In the genomic region with DNA sequence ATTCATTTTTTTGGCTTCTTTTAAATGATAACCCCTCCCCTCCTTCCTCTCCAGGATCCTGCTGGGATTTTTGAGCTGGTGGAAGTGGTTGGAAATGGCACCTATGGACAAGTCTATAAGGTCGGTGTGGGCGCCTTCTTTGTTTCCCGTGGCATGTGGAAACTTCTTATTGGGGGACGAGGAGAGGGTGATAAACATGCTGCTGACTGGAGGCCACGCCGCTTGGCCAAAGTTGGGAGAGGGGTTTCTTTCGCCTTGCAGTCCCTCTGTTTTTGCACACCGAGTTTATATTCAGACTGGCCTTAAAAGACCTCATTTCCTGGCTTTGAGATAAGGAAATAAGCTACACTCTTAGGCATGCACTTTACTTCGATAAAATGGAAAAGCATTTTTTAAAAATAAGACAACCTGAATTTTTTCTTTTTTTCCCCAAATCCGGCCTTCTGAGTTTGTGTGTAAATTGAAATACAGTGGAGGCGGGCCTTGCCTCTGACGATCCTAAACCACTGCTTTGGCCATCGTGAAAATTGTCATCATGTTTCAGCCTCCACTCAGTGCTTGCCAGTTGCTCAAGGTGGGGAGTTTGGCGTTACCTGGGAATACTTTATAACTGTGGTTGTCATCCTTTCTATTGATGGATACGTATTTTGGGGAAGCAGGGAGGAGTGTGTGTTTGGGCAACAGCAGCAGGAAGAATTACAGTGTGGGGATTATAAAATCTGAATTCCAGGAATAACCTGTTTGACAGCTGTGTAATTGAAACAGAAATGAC, we compare ENCODE assay signal across 8 cellular contexts. TPM values are rescaled to one million over a fixed set of nuclear protein-coding genes. Genes with fewer than 3 reads are reported as not detected.
DNase-seq lines count a peak whose midpoint lies in the region; ATAC-seq, FAIRE-seq and TF ChIP-seq lines count a peak whose summit lies in the region.

No MANE protein-coding gene starts in this region.

- H3K4me3 Mint-ChIP-seq in activated CD8-positive, alpha-beta memory T cell treated with anti-CD3 and anti-CD28 coated beads, Interleukin-2, amount 10 ng/mL, durations not matched to agents 7 days and 5 days: no peak overlapping the region

- DNase-seq in right atrium auricular region (ENCODE audit: low spot score) (no peak), left ventricle myocardium superior (no peak), OCI-LY7 (ENCODE audit: low spot score) (peak; percentile 50), endothelial cell of umbilical vein (ENCODE audit: low read depth, low spot score) (peak; percentile 69), ovary (no peak), foreskin melanocyte (no peak), NCI-H187 treated with DMSO at 0.1 percent for 48 hours (lab: John Stamatoyannopoulos, UW) (no peak)
- DNase-seq in activated CD8-positive, alpha-beta memory T cell treated with anti-CD3 and anti-CD28 coated beads, Interleukin-2, amount 10 ng/mL, durations not matched to agents 7 days and 5 days: no peak

- no peak for TF ChIP-seq EP300 in ovary (IDR thresholded peaks at IDR 0.05)

- TF ChIP-seq CTCF in right atrium auricular region (IDR thresholded peaks at IDR 0.05) (no peak), OCI-LY7 (conservative IDR thresholded peaks at IDR 0.05; ENCODE audit: low read length) (0 out of 2 replicates have a peak, but pooled peaks have one; percentile 19), endothelial cell of umbilical vein (IDR thresholded peaks at IDR 0.05; ENCODE audit: extremely low read depth in 1 of 2, insufficient read depth in 1 of 2, low read depth in 1 of 2, low read length in 2 of 2) (no peak), ovary (IDR thresholded peaks at IDR 0.05) (no peak)

- peak overlapping the region; percentile 59 to 62 for H3K4me3 ChIP-seq in right atrium auricular region
- peak overlapping the region; percentile 93 for H3K4me3 ChIP-seq in OCI-LY7 (ENCODE audit: low read depth, low read length, poor library complexity, severe bottlenecking)
- H3K4me3 ChIP-seq in endothelial cell of umbilical vein (replicated peaks in 1 of 3; ENCODE audit: insufficient read depth in 1 of 3, low read depth in 1 of 3, low read length in 3 of 3): peak overlapping the region; percentile 55 to 98 (median 96)
- H3K4me3 ChIP-seq in ovary: peak overlapping the region; percentile 78

- CTCF ChIA-PET in OCI-LY7 (lab: Charles Lee; ENCODE audit: unreplicated experiment) (interaction anchor here (2.5 kb wide), 1 partner anchor 19 kb away, joined by 11 read pairs; no protein-coding TSS in a partner anchor), endothelial cell of umbilical vein (lab: Charles Lee) (interaction anchor here (0.6 to 3.6 kb wide), 10 partner anchors 48 to 356 kb away, joined by 3 to 64 read pairs (median 4); no protein-coding TSS in a partner anchor)
- CTCF ChIA-PET in activated CD8-positive, alpha-beta memory T cell treated with anti-CD3 and anti-CD28 coated beads, Interleukin-2, amount 10 ng/mL, durations not matched to agents 7 days and 5 days (lab: Charles Lee): interaction anchor here (0.9 to 2.2 kb wide), 2 partner anchors 20 to 126 kb away, joined by 4 to 8 read pairs; no protein-coding TSS in a partner anchor

- H3K27ac ChIP-seq in right atrium auricular region (peak overlapping the region; percentile 72 to 79), OCI-LY7 (ENCODE audit: low read depth, low read length, poor library complexity, severe bottlenecking) (peak overlapping the region; percentile 78), endothelial cell of umbilical vein (ENCODE audit: insufficient read depth, low read depth, low read length) (peak overlapping the region; percentile 85), ovary (peak overlapping the region; percentile 53 to 62)

- peaks cover 0 to 26% of the 10 kb centered on the region in 2 donors for H3K4me1 ChIP-seq in right atrium auricular region
- H3K4me1 ChIP-seq in OCI-LY7 (ENCODE audit: insufficient read depth, low read length, poor library complexity, severe bottlenecking): peaks cover 38% of the 10 kb centered on the region
- H3K4me1 ChIP-seq in endothelial cell of umbilical vein (ENCODE audit: control insufficient read depth, extremely low read depth, insufficient read depth, low read length): peaks cover 25% of the 10 kb centered on the region
- H3K4me1 ChIP-seq in ovary (ENCODE audit: insufficient read depth): peaks cover 17% of the 10 kb centered on the region

- peak; percentile 53 for FAIRE-seq in endothelial cell of umbilical vein (lab: Jason Lieb, UNC)

- no peaks in the 10 kb centered on the region for H3K9me3 Mint-ChIP-seq in activated CD8-positive, alpha-beta memory T cell treated with anti-CD3 and anti-CD28 coated beads, Interleukin-2, amount 10 ng/mL, durations not matched to agents 7 days and 5 days (ENCODE audit: low read depth)

- BruUV-seq in OCI-LY7 (replicated peaks; lab: Mats Ljungman, UMichigan) (no TSS peak), endothelial cell of umbilical vein (replicated peaks; lab: Mats Ljungman, UMichigan) (TSS peak; percentile 39)

- H3K4me2 ChIP-seq in OCI-LY7 (ENCODE audit: low read length): peak overlapping the region; percentile 93
- peak overlapping the region; percentile 96 for H3K4me2 ChIP-seq in endothelial cell of umbilical vein (ENCODE audit: insufficient read depth, low read length)

- H3K9me2 ChIP-seq in OCI-LY7 (ENCODE audit: insufficient read depth, low read length): no peaks in the 10 kb centered on the region

- POLR2A ChIA-PET in OCI-LY7 (lab: Charles Lee) (interaction anchor here (1.4 to 5.3 kb wide), 5 partner anchors 12 to 72 kb away, joined by 5 to 50 read pairs (median 10); no protein-coding TSS in a partner anchor), endothelial cell of umbilical vein (lab: Charles Lee) (interaction anchor here (0.5 to 2.2 kb wide), 6 partner anchors 11 to 132 kb away, joined by 3 to 13 read pairs (median 4); no protein-coding TSS in a partner anchor)

- TF ChIP-seq POLR2A in endothelial cell of umbilical vein (IDR thresholded peaks at IDR 0.05; ENCODE audit: low read depth, low read length) (no peak), ovary (IDR thresholded peaks at IDR 0.05) (no peak)

- H2AFZ ChIP-seq in OCI-LY7 (ENCODE audit: low read length) (peak overlapping the region; percentile 17; the same call in 1 of the 2 replicates), endothelial cell of umbilical vein (ENCODE audit: low read depth, low read length) (no peak overlapping the region)

- H3K9me1 ChIP-seq in endothelial cell of umbilical vein (replicated peaks; ENCODE audit: control insufficient read depth, extremely low read depth, insufficient read depth, low read length): no peaks in the 10 kb centered on the region

- WGBS in ovary, 3 donors: 2 to 3% (median 2%) methylated on average over 15 of the region's 15 CpGs

- H3K4me1 Mint-ChIP-seq in activated CD8-positive, alpha-beta memory T cell treated with anti-CD3 and anti-CD28 coated beads, Interleukin-2, amount 10 ng/mL, durations not matched to agents 7 days and 5 days: peaks cover 25% of the 10 kb centered on the region

- dilution Hi-C loops in endothelial cell of umbilical vein (cut with MboI; ENCODE audit: extremely low pct_ligation_motif_present, low sequenced_read_pairs): no loop called here

- peaks cover 16% of the 10 kb centered on the region for H3K27me3 Mint-ChIP-seq in activated CD8-positive, alpha-beta memory T cell treated with anti-CD3 and anti-CD28 coated beads, Interleukin-2, amount 10 ng/mL, durations not matched to agents 7 days and 5 days

- no peak overlapping the region for H3K27ac Mint-ChIP-seq in activated CD8-positive, alpha-beta memory T cell treated with anti-CD3 and anti-CD28 coated beads, Interleukin-2, amount 10 ng/mL, durations not matched to agents 7 days and 5 days

- no peak for ATAC-seq in left ventricle myocardium superior
- ATAC-seq in activated CD8-positive, alpha-beta memory T cell treated with anti-CD3 and anti-CD28 coated beads, Interleukin-2, amount 10 ng/mL, durations not matched to agents 7 days and 5 days: no peak

- intact Hi-C loops in left ventricle myocardium superior (cut with micrococcal nuclease) (no loop called here), OCI-LY7 (cut with micrococcal nuclease; ENCODE audit: unreplicated experiment) (loop anchor here (1.0 to 2.0 kb wide), 2 partner anchors 19 to 56 kb away; no protein-coding TSS in a partner anchor), endothelial cell of umbilical vein (cut with micrococcal nuclease) (loop anchor here (1.0 to 10.0 kb wide), 9 partner anchors 59 to 609 kb away; no protein-coding TSS in a partner anchor), ovary (cut with DNase I) (loop anchor here in 2 of 4 donors (5.0 to 10.0 kb wide), 2 partner anchors 136 to 281 kb away; no protein-coding TSS in a partner anchor)

- H4K20me1 ChIP-seq in OCI-LY7 (ENCODE audit: insufficient read depth, low read length) (peaks cover 27% of the 10 kb centered on the region; the same call in 1 of the 2 replicates), endothelial cell of umbilical vein (replicated peaks; ENCODE audit: control insufficient read depth, extremely low read depth, insufficient read depth, low read length) (peaks cover 8% of the 10 kb centered on the region)

- H3K36me3 ChIP-seq in right atrium auricular region: no peaks in the 10 kb centered on the region
- H3K36me3 ChIP-seq in OCI-LY7 (ENCODE audit: insufficient read depth, low read length): peaks cover 34% of the 10 kb centered on the region
- H3K36me3 ChIP-seq in endothelial cell of umbilical vein (ENCODE audit: control insufficient read depth in 2 of 2, extremely low read depth in 1 of 2, insufficient read depth in 2 of 2, low read length in 2 of 2): peaks cover 2 to 4% of the 10 kb centered on the region in 2 experiments
- no peaks in the 10 kb centered on the region for H3K36me3 ChIP-seq in ovary

- H3K9me3 ChIP-seq in right atrium auricular region (no peaks in the 10 kb centered on the region), OCI-LY7 (ENCODE audit: low read length) (no peaks in the 10 kb centered on the region), endothelial cell of umbilical vein (replicated peaks; ENCODE audit: control insufficient read depth, insufficient read depth, low read length) (no peaks in the 10 kb centered on the region), ovary (no peaks in the 10 kb centered on the region)

- no peaks in the 10 kb centered on the region for H3K27me3 ChIP-seq in right atrium auricular region
- H3K27me3 ChIP-seq in endothelial cell of umbilical vein (ENCODE audit: control insufficient read depth in 2 of 2, insufficient read depth in 2 of 2, low read length in 2 of 2): no peaks in the 10 kb centered on the region
- no peaks in the 10 kb centered on the region for H3K27me3 ChIP-seq in ovary

- H3K79me2 ChIP-seq in OCI-LY7 (ENCODE audit: insufficient read depth, low read depth, low read length): peaks cover 55% of the 10 kb centered on the region
- H3K79me2 ChIP-seq in endothelial cell of umbilical vein (ENCODE audit: control insufficient read depth, insufficient read depth, low read length): peaks cover 59% of the 10 kb centered on the region

- peak overlapping the region; percentile 88 for H3K9ac ChIP-seq in endothelial cell of umbilical vein (replicated peaks; ENCODE audit: extremely low read depth, insufficient read depth, low read length)

- peaks cover 15% of the 10 kb centered on the region for H3K36me3 Mint-ChIP-seq in activated CD8-positive, alpha-beta memory T cell treated with anti-CD3 and anti-CD28 coated beads, Interleukin-2, amount 10 ng/mL, durations not matched to agents 7 days and 5 days

RNA-seq across cellular contexts. Expression of a gene that starts 1.1 kb away (rescaled TPM):
- 10 to 100 TPM; 47.5 to 50.4 TPM for total RNA-seq in right atrium auricular region
- total RNA-seq in left ventricle myocardium superior: 99.5 TPM
- 67.2 and 74.0 TPM in 2 replicates for total RNA-seq in OCI-LY7 (2014; rRNA removed; shearing (Covaris generic))
- total RNA-seq in OCI-LY7 (2022): 181 and 206 TPM in 2 replicates
- 251 and 269 TPM in 2 replicates for total RNA-seq in endothelial cell of umbilical vein
- 60.2 and 79.4 TPM in 2 replicates for polyA plus RNA-seq in endothelial cell of umbilical vein
- 96.1 and 99.2 TPM in 2 replicates for polyA plus RNA-seq in endothelial cell of umbilical vein (2011; cell fraction: cytosol; rRNA removed)
- polyA plus RNA-seq in endothelial cell of umbilical vein (2011; cell fraction: nucleus; rRNA removed): 286 and 331 TPM in 2 replicates
- 220 and 289 TPM in 2 replicates for polyA plus RNA-seq in endothelial cell of umbilical vein (2012)
- polyA minus RNA-seq in endothelial cell of umbilical vein: 299 and 319 TPM in 2 replicates
- 24.2 TPM for polyA minus RNA-seq in endothelial cell of umbilical vein (2011; cell fraction: cytosol; rRNA and poly(A)+ RNA removed)
- polyA minus RNA-seq in endothelial cell of umbilical vein (2011; cell fraction: nucleus; rRNA and poly(A)+ RNA removed): 593 and 821 TPM in 2 replicates
- 10 to 100 TPM; 38.4 to 60.9 (median 49.7) TPM for total RNA-seq in ovary
- polyA plus RNA-seq in ovary: 10 to 100 TPM; 23.9 to 55.5 TPM
- total RNA-seq in activated CD8-positive, alpha-beta memory T cell treated with anti-CD3 and anti-CD28 coated beads, Interleukin-2, amount 10 ng/mL, durations not matched to agents 7 days and 5 days: 10 to 100 TPM; 42.8 to 45.9 TPM

Comparison
In these comparisons a context has a peak if more than half of its experiments do, and no peak if none do; other contexts are left out.
1. DNase-seq: peak in OCI-LY7 (single experiment) and endothelial cell of umbilical vein (single experiment); none in right atrium auricular region (single experiment), left ventricle myocardium superior (single experiment), ovary (0 of 5), foreskin melanocyte (single experiment), NCI-H187 treated with DMSO at 0.1 percent for 48 hours (single experiment) and activated CD8-positive, alpha-beta memory T cell treated with anti-CD3 and anti-CD28 coated beads, Interleukin-2, amount 10 ng/mL, durations not matched to agents 7 days and 5 days (single experiment).
2. Peak in every context shown above with its lines, with median percentiles within 50 percentile points of each other: H3K27ac ChIP-seq and H3K4me3 ChIP-seq.